Comparison of ENCODE assay signal across 32 cellular contexts in the genomic region with DNA sequence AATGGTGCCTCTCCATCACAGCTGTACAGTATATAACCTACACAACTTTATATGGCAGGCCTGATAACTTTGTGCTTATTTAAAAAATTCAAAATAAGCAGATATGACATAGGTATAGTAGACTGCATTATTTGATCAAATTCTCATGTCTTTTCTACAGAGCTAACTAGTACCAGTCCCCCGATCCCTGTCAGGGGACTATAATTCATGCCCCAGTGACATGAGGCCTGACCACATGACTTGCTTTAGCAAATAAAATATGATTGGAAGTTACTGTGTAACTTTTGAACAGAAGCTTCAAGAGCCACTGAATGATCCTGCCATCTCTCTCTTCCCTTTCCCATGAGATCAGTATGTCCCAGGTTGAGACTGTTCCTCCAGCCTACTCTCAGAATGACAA. TPM values are rescaled to one million over a fixed set of nuclear protein-coding genes. Genes with fewer than 3 reads are reported as not detected.
"Had no signal": no experiment of that assay in that cellular context is flagged by ENCODE, and none has a peak within 500 bp of the region (broad histone marks: within the 10 kb centered on the region; RNA-seq: fewer than 3 reads in every experiment).

No MANE protein-coding gene starts in this region.

- H3K27me3 ChIP-seq: colonic mucosa, gastrocnemius medialis, left lung had no signal

- H3K27ac ChIP-seq: colonic mucosa, epithelial cell of prostate, esophagus squamous epithelium, gastrocnemius medialis, heart right ventricle, left lung, lower lobe of right lung had no signal

- H3K9me3 Mint-ChIP-seq: dendritic cell treated with granulocyte-macrophage colony-stimulating factor and Interleukin-4, amounts not matched to agents 40 ng/mL and 50 ng/mL, for 4 days; endodermal cell had no signal

- DNase-seq: colonic mucosa; cortex of kidney; effector CD8-positive, alpha-beta T cell; effector memory CD8-positive, alpha-beta T cell; endodermal cell; erythroblast; esophagus squamous epithelium; foreskin fibroblast; foreskin melanocyte; gastrocnemius medialis; glutamatergic neuron; head of caudate nucleus; heart right ventricle; hippocampal formation; left cardiac atrium; left lung; left ventricle myocardium superior; lower lobe of right lung; mesenchymal stem cell; midbrain had no signal

- H3K4me1 ChIP-seq: colonic mucosa, esophagus squamous epithelium, gastrocnemius medialis, heart right ventricle, left lung, lower lobe of right lung had no signal

- H3K36me3 ChIP-seq: colonic mucosa, esophagus squamous epithelium, gastrocnemius medialis, heart right ventricle, left lung, lower lobe of right lung had no signal

- ATAC-seq: effector memory CD8-positive, alpha-beta T cell; esophagus mucosa; gastrocnemius medialis; heart right ventricle; left cardiac atrium; left lung; left ventricle myocardium superior; lower lobe of right lung had no signal

- H3K9me3 ChIP-seq: colonic mucosa, esophagus squamous epithelium, gastrocnemius medialis, heart right ventricle, left lung, lower lobe of right lung had no signal

- FAIRE-seq: keratinocyte had no signal

- H3K27ac Mint-ChIP-seq: dendritic cell treated with granulocyte-macrophage colony-stimulating factor and Interleukin-4, amounts not matched to agents 40 ng/mL and 50 ng/mL, for 4 days; effector memory CD8-positive, alpha-beta T cell; endodermal cell had no signal

- H3K4me1 Mint-ChIP-seq: endodermal cell had no signal

- H3K27me3 Mint-ChIP-seq: dendritic cell treated with granulocyte-macrophage colony-stimulating factor and Interleukin-4, amounts not matched to agents 40 ng/mL and 50 ng/mL, for 4 days; effector memory CD8-positive, alpha-beta T cell had no signal

- H3K4me3 ChIP-seq: colonic mucosa, esophagus squamous epithelium, gastrocnemius medialis, heart right ventricle, left lung, lower lobe of right lung had no signal

- H3K4me3 Mint-ChIP-seq: dendritic cell treated with granulocyte-macrophage colony-stimulating factor and Interleukin-4, amounts not matched to agents 40 ng/mL and 50 ng/mL, for 4 days; effector memory CD8-positive, alpha-beta T cell; endodermal cell had no signal

RNA-seq across cellular contexts. Expression of a gene that starts 49.2 kb away (rescaled TPM):
- total RNA-seq: dermis microvascular lymphatic vessel endothelial cell, endodermal cell, esophagus mucosa, esophagus squamous epithelium, gastrocnemius medialis, glomerular endothelial cell, lung microvascular endothelial cell, mucosa of gallbladder had no signal
- polyA plus RNA-seq: keratinocyte had no signal

RNA-seq across cellular contexts. Expression of a gene that starts 55.2 kb away (rescaled TPM):
- total RNA-seq: colonic mucosa, dermis microvascular lymphatic vessel endothelial cell, endodermal cell, esophagus mucosa, esophagus squamous epithelium, gastrocnemius medialis, glomerular endothelial cell, heart right ventricle, kidney epithelial cell, left cardiac atrium, left ventricle myocardium superior, lower leg skin, lower lobe of right lung, lung microvascular endothelial cell, mesenteric fat pad, mononuclear cell, mucosa of gallbladder had no signal
- polyA plus RNA-seq: heart right ventricle, keratinocyte had no signal
